Comparison of ENCODE assay signal across 10 cellular contexts in genomic region chr5:39076101-39076756, GRCh38. TPM values are rescaled to one million over a fixed set of nuclear protein-coding genes. Genes with fewer than 3 reads are reported as not detected.
DNase-seq lines count a peak whose midpoint lies in the region; ATAC-seq, FAIRE-seq and TF ChIP-seq lines count a peak whose summit lies in the region.
"Had no signal": no experiment of that assay in that cellular context is flagged by ENCODE, and none has a peak within 500 bp of the region (broad histone marks: within the 10 kb centered on the region; RNA-seq: fewer than 3 reads in every experiment).

No MANE protein-coding gene starts in this region.

- H3K4me2 ChIP-seq in astrocyte (ENCODE audit: low read length) = peak overlapping the region; percentile 51

- H3K9ac ChIP-seq in astrocyte (ENCODE audit: low read length) = peak overlapping the region; percentile 4

- DNase-seq in CD4-positive, CD25-positive, alpha-beta regulatory T cell = no peak
- DNase-seq in astrocyte (ENCODE audit: low read depth) (no peak), COLO668 (lab: John Stamatoyannopoulos, UW; ENCODE audit: unreplicated experiment) (no peak), NCI-H69 (lab: John Stamatoyannopoulos, UW) (no peak)
- DNase-seq in natural killer cell treated with Interleukin-12 subunit alpha and Interleukin-12 subunit beta and Interleukin-15 and Interleukin-18, amount 100 ng/mL, for 72 hours (ENCODE audit: low spot score) = no peak
- DNase-seq: kidney, NCI-H2171 treated with DMSO at 0.1 percent for 48 hours had no signal

- peaks cover 21 to 38% (median 34%) of the 10 kb centered on the region in 4 donors for H3K4me1 Mint-ChIP-seq in CD4-positive, CD25-positive, alpha-beta regulatory T cell
- peaks cover 30% of the 10 kb centered on the region for H3K4me1 Mint-ChIP-seq in astrocyte (ENCODE audit: low read depth, unreplicated experiment)
- H3K4me1 Mint-ChIP-seq in natural killer cell treated with Interleukin-12 subunit alpha and Interleukin-12 subunit beta and Interleukin-15 and Interleukin-18, amount 100 ng/mL, for 72 hours (ENCODE audit: low read depth in 2 of 2) = peaks cover 22 to 39% of the 10 kb centered on the region in 2 donors

- peaks cover 52% of the 10 kb centered on the region for H3K27me3 Mint-ChIP-seq in CD4-positive, CD25-positive, alpha-beta regulatory T cell
- H3K27me3 Mint-ChIP-seq in astrocyte (ENCODE audit: low read depth, unreplicated experiment) = no peaks in the 10 kb centered on the region
- H3K27me3 Mint-ChIP-seq in natural killer cell treated with Interleukin-12 subunit alpha and Interleukin-12 subunit beta and Interleukin-15 and Interleukin-18, amount 100 ng/mL, for 72 hours = peaks cover 8 to 12% of the 10 kb centered on the region in 2 donors

- H3K4me1 ChIP-seq in CD4-positive, CD25-positive, alpha-beta regulatory T cell (ENCODE audit: control insufficient read depth, insufficient read depth, low read length, poor library complexity, severe bottlenecking) = peaks cover 39% of the 10 kb centered on the region
- H3K4me1 ChIP-seq in HEK293 (ENCODE audit: control insufficient read depth, insufficient read depth, low read length) = peaks cover 18% of the 10 kb centered on the region; the same call in 1 of the 2 replicates
- peaks cover 12% of the 10 kb centered on the region for H3K4me1 ChIP-seq in astrocyte (ENCODE audit: insufficient read depth, low read length)

- peaks cover 20% of the 10 kb centered on the region for H4K20me1 ChIP-seq in astrocyte (ENCODE audit: insufficient read depth, low read length)

- H3K79me2 ChIP-seq in astrocyte (ENCODE audit: insufficient read depth, low read length) = peaks cover 25% of the 10 kb centered on the region

- H3K9me3 Mint-ChIP-seq in CD4-positive, CD25-positive, alpha-beta regulatory T cell = peaks cover 0 to 7% (median 0%) of the 10 kb centered on the region in 7 donors
- no peaks in the 10 kb centered on the region for H3K9me3 Mint-ChIP-seq in astrocyte (ENCODE audit: unreplicated experiment)
- H3K9me3 Mint-ChIP-seq in natural killer cell treated with Interleukin-12 subunit alpha and Interleukin-12 subunit beta and Interleukin-15 and Interleukin-18, amount 100 ng/mL, for 72 hours = no peaks in the 10 kb centered on the region

- H3K4me3 Mint-ChIP-seq in CD4-positive, CD25-positive, alpha-beta regulatory T cell = peak overlapping the region; percentile 31 to 98 (median 73)
- peak overlapping the region; percentile 93 for H3K4me3 Mint-ChIP-seq in astrocyte (ENCODE audit: unreplicated experiment)
- peak overlapping the region; percentile 74 for H3K4me3 Mint-ChIP-seq in natural killer cell treated with Interleukin-12 subunit alpha and Interleukin-12 subunit beta and Interleukin-15 and Interleukin-18, amount 100 ng/mL, for 72 hours

- H3K27me3 ChIP-seq in CD4-positive, CD25-positive, alpha-beta regulatory T cell (ENCODE audit: control insufficient read depth, insufficient read depth, low read length) = peaks cover 37% of the 10 kb centered on the region
- H3K27me3 ChIP-seq in astrocyte (ENCODE audit: insufficient read depth, low read length) = no peaks in the 10 kb centered on the region

- POLR2A ChIA-PET in HEK293 (lab: Yijun Ruan, JAX) = no interaction called here

- no peak overlapping the region for H3K27ac ChIP-seq in CD4-positive, CD25-positive, alpha-beta regulatory T cell (ENCODE audit: insufficient read depth, low read length, poor library complexity, severe bottlenecking)
- H3K27ac ChIP-seq in HEK293 (ENCODE audit: extremely low read depth, low read depth, low read length) = no peak overlapping the region
- peak overlapping the region; percentile 5 for H3K27ac ChIP-seq in astrocyte (ENCODE audit: low read depth, low read length)

- H3K4me3 ChIP-seq in CD4-positive, CD25-positive, alpha-beta regulatory T cell (ENCODE audit: low read depth, low read length) = no peak overlapping the region
- H3K4me3 ChIP-seq in HEK293 (ENCODE audit: low read depth, low read length) (no peak overlapping the region), astrocyte (ENCODE audit: insufficient read depth, low read depth, low read length) (no peak overlapping the region)

- no peak overlapping the region for H2AFZ ChIP-seq in astrocyte (ENCODE audit: low read depth, low read length)

- CTCF ChIA-PET in HEK293 (lab: Yijun Ruan, JAX) = interaction anchor here (0.6 to 1.7 kb wide), 3 partner anchors 14 to 155 kb away, joined by 3 to 5 read pairs (median 5); no protein-coding TSS in a partner anchor

- H3K9me3 ChIP-seq in CD4-positive, CD25-positive, alpha-beta regulatory T cell (ENCODE audit: control insufficient read depth in 2 of 2, low read length in 2 of 2) = no peaks in the 10 kb centered on the region
- H3K9me3 ChIP-seq in HEK293 (ENCODE audit: control insufficient read depth, insufficient read depth, low read depth, low read length) = no peaks in the 10 kb centered on the region
- no peaks in the 10 kb centered on the region for H3K9me3 ChIP-seq in astrocyte (ENCODE audit: insufficient read depth, low read depth, low read length)

- peaks cover 7% of the 10 kb centered on the region for H3K36me3 Mint-ChIP-seq in CD4-positive, CD25-positive, alpha-beta regulatory T cell
- H3K36me3 Mint-ChIP-seq in astrocyte (ENCODE audit: low read depth, unreplicated experiment) = no peaks in the 10 kb centered on the region
- H3K36me3 Mint-ChIP-seq in natural killer cell treated with Interleukin-12 subunit alpha and Interleukin-12 subunit beta and Interleukin-15 and Interleukin-18, amount 100 ng/mL, for 72 hours = no peaks in the 10 kb centered on the region

- H3K27ac Mint-ChIP-seq in CD4-positive, CD25-positive, alpha-beta regulatory T cell = no peak overlapping the region
- peak overlapping the region; percentile 75 for H3K27ac Mint-ChIP-seq in astrocyte (ENCODE audit: unreplicated experiment)
- peak overlapping the region in 1 of 2 donors; percentile 83 for H3K27ac Mint-ChIP-seq in natural killer cell treated with Interleukin-12 subunit alpha and Interleukin-12 subunit beta and Interleukin-15 and Interleukin-18, amount 100 ng/mL, for 72 hours

- no peaks in the 10 kb centered on the region for H3K36me3 ChIP-seq in CD4-positive, CD25-positive, alpha-beta regulatory T cell (ENCODE audit: control insufficient read depth, insufficient read depth, low read length)
- H3K36me3 ChIP-seq in HEK293 (ENCODE audit: control insufficient read depth in 2 of 2, insufficient read depth in 1 of 2, low read length in 2 of 2) (no peaks in the 10 kb centered on the region; a peak in 1 of 3 replicates), astrocyte (ENCODE audit: insufficient read depth, low read length) (no peaks in the 10 kb centered on the region)

- no peak for TF ChIP-seq CTCF in HEK293 (tag by site-specific recombination; IDR thresholded peaks at IDR 0.05)
- TF ChIP-seq CTCF in astrocyte (IDR thresholded peaks at IDR 0.05; ENCODE audit: insufficient read depth, low read depth, low read length) = no peak

- ATAC-seq in CD4-positive, CD25-positive, alpha-beta regulatory T cell (ENCODE audit: low read depth in 2 of 2) = no peak
- ATAC-seq in natural killer cell treated with Interleukin-12 subunit alpha and Interleukin-12 subunit beta and Interleukin-15 and Interleukin-18, amount 100 ng/mL, for 72 hours = no peak
- ATAC-seq in HG03378 (IDR thresholded peaks at IDR 0.05; ENCODE audit: unreplicated experiment) (no peak), GM18498 (IDR thresholded peaks at IDR 0.05; ENCODE audit: unreplicated experiment) (no peak)

- FAIRE-seq in astrocyte (lab: Jason Lieb, UNC) = no peak

TF ChIP-seq in HEK293, 187 proteins besides CTCF, POLR2A, EP300 and RAD21:
- TF ChIP-seq, protein P1, sequence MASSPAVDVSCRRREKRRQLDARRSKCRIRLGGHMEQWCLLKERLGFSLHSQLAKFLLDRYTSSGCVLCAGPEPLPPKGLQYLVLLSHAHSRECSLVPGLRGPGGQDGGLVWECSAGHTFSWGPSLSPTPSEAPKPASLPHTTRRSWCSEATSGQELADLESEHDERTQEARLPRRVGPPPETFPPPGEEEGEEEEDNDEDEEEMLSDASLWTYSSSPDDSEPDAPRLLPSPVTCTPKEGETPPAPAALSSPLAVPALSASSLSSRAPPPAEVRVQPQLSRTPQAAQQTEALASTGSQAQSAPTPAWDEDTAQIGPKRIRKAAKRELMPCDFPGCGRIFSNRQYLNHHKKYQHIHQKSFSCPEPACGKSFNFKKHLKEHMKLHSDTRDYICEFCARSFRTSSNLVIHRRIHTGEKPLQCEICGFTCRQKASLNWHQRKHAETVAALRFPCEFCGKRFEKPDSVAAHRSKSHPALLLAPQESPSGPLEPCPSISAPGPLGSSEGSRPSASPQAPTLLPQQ (tag by site-specific recombination; IDR thresholded peaks at IDR 0.05) = no peak
- TF ChIP-seq, protein P2, sequence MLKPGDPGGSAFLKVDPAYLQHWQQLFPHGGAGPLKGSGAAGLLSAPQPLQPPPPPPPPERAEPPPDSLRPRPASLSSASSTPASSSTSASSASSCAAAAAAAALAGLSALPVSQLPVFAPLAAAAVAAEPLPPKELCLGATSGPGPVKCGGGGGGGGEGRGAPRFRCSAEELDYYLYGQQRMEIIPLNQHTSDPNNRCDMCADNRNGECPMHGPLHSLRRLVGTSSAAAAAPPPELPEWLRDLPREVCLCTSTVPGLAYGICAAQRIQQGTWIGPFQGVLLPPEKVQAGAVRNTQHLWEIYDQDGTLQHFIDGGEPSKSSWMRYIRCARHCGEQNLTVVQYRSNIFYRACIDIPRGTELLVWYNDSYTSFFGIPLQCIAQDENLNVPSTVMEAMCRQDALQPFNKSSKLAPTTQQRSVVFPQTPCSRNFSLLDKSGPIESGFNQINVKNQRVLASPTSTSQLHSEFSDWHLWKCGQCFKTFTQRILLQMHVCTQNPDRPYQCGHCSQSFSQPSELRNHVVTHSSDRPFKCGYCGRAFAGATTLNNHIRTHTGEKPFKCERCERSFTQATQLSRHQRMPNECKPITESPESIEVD (tag by site-specific recombination; IDR thresholded peaks at IDR 0.05) = peak; percentile 80

RNA-seq across cellular contexts. Expression of gene RICTOR, which starts 2.0 kb away (rescaled TPM):
- 84.0 TPM for total RNA-seq in CD4-positive, CD25-positive, alpha-beta regulatory T cell
- polyA plus RNA-seq in CD4-positive, CD25-positive, alpha-beta regulatory T cell = 10 to 100 TPM; 11.3 to 16.2 (median 14.5) TPM
- total RNA-seq in astrocyte = 38.2 and 43.2 TPM in 2 replicates
- 10 to 100 TPM; 42.7 to 51.0 TPM for total RNA-seq in natural killer cell treated with Interleukin-12 subunit alpha and Interleukin-12 subunit beta and Interleukin-15 and Interleukin-18, amount 100 ng/mL, for 72 hours
